In the genomic region with DNA sequence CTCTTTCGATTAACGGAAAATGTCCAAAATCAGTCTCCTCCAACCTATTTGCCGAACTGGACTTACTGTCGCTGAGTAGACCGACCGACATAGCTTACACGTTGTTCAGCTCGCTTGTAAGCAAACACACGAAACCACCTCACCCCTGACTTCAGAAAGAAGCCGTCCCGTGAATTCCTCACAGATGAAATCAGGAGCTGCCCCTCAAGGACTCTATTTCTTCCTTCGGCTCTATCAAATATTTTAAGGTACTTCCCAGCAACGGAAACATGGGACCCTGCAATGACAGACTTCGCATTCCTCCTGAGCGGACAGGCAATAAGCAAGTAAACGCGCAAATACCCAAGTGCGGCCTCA, we compare ENCODE assay signal across 8 cellular contexts. TPM values are rescaled to one million over a fixed set of nuclear protein-coding genes. Genes with fewer than 3 reads are reported as not detected.
DNase-seq lines count a peak whose midpoint lies in the region; ATAC-seq and TF ChIP-seq lines count a peak whose summit lies in the region.

No MANE protein-coding gene starts in this region.

- H3K27me3 Mint-ChIP-seq in activated T-cell treated with anti-CD3 and anti-CD28 coated beads, Interleukin-2, amount 50 U/mL, for 72 hours (ENCODE audit: low read depth), result no peaks in the 10 kb centered on the region
- H3K27me3 Mint-ChIP-seq in activated T-cell treated with anti-CD3 and anti-CD28 coated beads, Interleukin-2, amount 50 U/mL, for 4 hours (ENCODE audit: low read depth), result no peaks in the 10 kb centered on the region
- no peaks in the 10 kb centered on the region for H3K27me3 Mint-ChIP-seq in T-cell

- CTCF ChIA-PET in T-cell (lab: Charles Lee), result interaction anchor here in 1 of 2 donors (1.2 to 1.5 kb wide), 3 partner anchors 9 to 18 kb away, joined by 4 to 5 read pairs (median 5); no protein-coding TSS in a partner anchor

- no peak overlapping the region for H3K4me3 Mint-ChIP-seq in activated T-cell treated with anti-CD3 and anti-CD28 coated beads, Interleukin-2, amount 50 U/mL, for 72 hours
- H3K4me3 Mint-ChIP-seq in activated T-cell treated with anti-CD3 and anti-CD28 coated beads, Interleukin-2, amount 50 U/mL, for 4 hours, result no peak overlapping the region
- peak overlapping the region in 1 of 3 donors; percentile 95 for H3K4me3 Mint-ChIP-seq in T-cell

- no peaks in the 10 kb centered on the region for H3K9me3 Mint-ChIP-seq in activated T-cell treated with anti-CD3 and anti-CD28 coated beads, Interleukin-2, amount 50 U/mL, for 72 hours
- no peaks in the 10 kb centered on the region for H3K9me3 Mint-ChIP-seq in activated T-cell treated with anti-CD3 and anti-CD28 coated beads, Interleukin-2, amount 50 U/mL, for 4 hours
- no peaks in the 10 kb centered on the region for H3K9me3 Mint-ChIP-seq in T-cell

- peaks cover 7 to 11% of the 10 kb centered on the region in 2 donors for H3K36me3 Mint-ChIP-seq in activated T-cell treated with anti-CD3 and anti-CD28 coated beads, Interleukin-2, amount 50 U/mL, for 72 hours (ENCODE audit: insufficient read depth in 2 of 2)
- peaks cover 16% of the 10 kb centered on the region for H3K36me3 Mint-ChIP-seq in activated T-cell treated with anti-CD3 and anti-CD28 coated beads, Interleukin-2, amount 50 U/mL, for 4 hours (ENCODE audit: insufficient read depth)
- H3K36me3 Mint-ChIP-seq in T-cell, result peaks cover 8% of the 10 kb centered on the region

- TF ChIP-seq CTCF in fibroblast of villous mesenchyme (IDR thresholded peaks at IDR 0.05; ENCODE audit: insufficient read depth, low read depth, low read length), result no peak
- no peak for TF ChIP-seq CTCF in GM13976 (IDR thresholded peaks at IDR 0.05; ENCODE audit: borderline replicate concordance, control extremely low read depth, extremely low read depth, insufficient read depth, missing control alignments)

- peak overlapping the region; percentile 74 for H3K27ac Mint-ChIP-seq in activated T-cell treated with anti-CD3 and anti-CD28 coated beads, Interleukin-2, amount 50 U/mL, for 72 hours
- peak overlapping the region; percentile 72 to 84 for H3K27ac Mint-ChIP-seq in T-cell

- ATAC-seq in activated T-cell treated with anti-CD3 and anti-CD28 coated beads, Interleukin-2, amount 50 U/mL, for 72 hours (replicated peaks in 1 of 2), result no peak
- ATAC-seq in activated T-cell treated with anti-CD3 and anti-CD28 coated beads, Interleukin-2, amount 50 U/mL, for 4 hours, result no peak
- ATAC-seq in T-cell (replicated peaks in 1 of 4), result no peak

- POLR2A ChIA-PET in T-cell (lab: Charles Lee), result interaction anchor here in 1 of 2 donors (1.5 kb wide), 1 partner anchor 10 kb away, joined by 4 read pairs; no protein-coding TSS in a partner anchor

- DNase-seq in activated T-cell treated with anti-CD3 and anti-CD28 coated beads, Interleukin-2, amount 50 U/mL, for 72 hours, result no peak
- no peak for DNase-seq in activated T-cell treated with anti-CD3 and anti-CD28 coated beads, Interleukin-2, amount 50 U/mL, for 4 hours
- no peak for DNase-seq in T-cell
- DNase-seq in fibroblast of villous mesenchyme (ENCODE audit: low read depth), result peak; percentile 67
- peak; percentile 65 for DNase-seq in renal cortical epithelial cell (ENCODE audit: low read depth)
- DNase-seq in GM13976 (ENCODE audit: low spot score), result no peak
- DNase-seq in NCI-H69 (lab: John Stamatoyannopoulos, UW), result no peak
- no peak for DNase-seq in stimulated activated CD4-positive, alpha-beta T cell treated with anti-CD3 and anti-CD28 coated beads, Interleukin-4, amount 100 ng/mL, for 4 hours

- in situ Hi-C loops in GM13976 (cut with MboI; ENCODE audit: low sequenced_read_pairs, unreplicated experiment), result no loop called here

- peak overlapping the region; percentile 88 for H3K4me3 ChIP-seq in fibroblast of villous mesenchyme (ENCODE audit: low read depth, low read length)

- H3K4me1 Mint-ChIP-seq in activated T-cell treated with anti-CD3 and anti-CD28 coated beads, Interleukin-2, amount 50 U/mL, for 72 hours (ENCODE audit: low read depth), result peaks cover 28% of the 10 kb centered on the region
- peaks cover 44% of the 10 kb centered on the region for H3K4me1 Mint-ChIP-seq in activated T-cell treated with anti-CD3 and anti-CD28 coated beads, Interleukin-2, amount 50 U/mL, for 4 hours (ENCODE audit: low read depth)
- H3K4me1 Mint-ChIP-seq in T-cell, result peaks cover 34 to 47% (median 45%) of the 10 kb centered on the region in 3 donors

RNA-seq across cellular contexts. Expression of gene GID8, which starts 1.0 kb away (rescaled TPM):
- total RNA-seq in activated T-cell treated with anti-CD3 and anti-CD28 coated beads, Interleukin-2, amount 50 U/mL, for 72 hours, result 10 to 100 TPM; 36.0 to 47.2 TPM
- 10 to 100 TPM; 42.7 to 52.9 (median 47.4) TPM for total RNA-seq in activated T-cell treated with anti-CD3 and anti-CD28 coated beads, Interleukin-2, amount 50 U/mL, for 4 hours
- 10 to 100 TPM; 33.1 to 43.4 (median 41.2) TPM for total RNA-seq in T-cell
- 31.2 and 34.5 TPM in 2 replicates for total RNA-seq in fibroblast of villous mesenchyme
- 37.0 and 47.5 TPM in 2 replicates for total RNA-seq in renal cortical epithelial cell

RNA-seq across cellular contexts. Expression of gene DIDO1, which starts 10.7 kb away (rescaled TPM):
- total RNA-seq in activated T-cell treated with anti-CD3 and anti-CD28 coated beads, Interleukin-2, amount 50 U/mL, for 72 hours, result 10 to 100 TPM; 50.0 TPM
- 10 to 100 TPM; 44.9 to 49.9 (median 47.4) TPM for total RNA-seq in activated T-cell treated with anti-CD3 and anti-CD28 coated beads, Interleukin-2, amount 50 U/mL, for 4 hours
- total RNA-seq in T-cell, result 100 to 1,000 TPM in 3 of 5 donors, 10 to 100 TPM in 2; 70.5 to 116 (median 113) TPM
- 41.2 and 47.5 TPM in 2 replicates for total RNA-seq in fibroblast of villous mesenchyme
- 25.7 and 58.1 TPM in 2 replicates for total RNA-seq in renal cortical epithelial cell

RNA-seq across cellular contexts. Expression of gene SLC17A9, which starts 15.5 kb away (rescaled TPM):
- total RNA-seq in activated T-cell treated with anti-CD3 and anti-CD28 coated beads, Interleukin-2, amount 50 U/mL, for 72 hours, result 10 to 100 TPM; 10.2 to 11.8 TPM
- total RNA-seq in activated T-cell treated with anti-CD3 and anti-CD28 coated beads, Interleukin-2, amount 50 U/mL, for 4 hours, result 10 to 100 TPM in 2 of 3 donors, 1 to 10 TPM in 1; 6.8 to 16.1 (median 13.3) TPM
- total RNA-seq in T-cell (1 to 10 TPM; 5.3 to 8.8 (median 8.3) TPM), fibroblast of villous mesenchyme (23.7 and 24.8 TPM in 2 replicates), renal cortical epithelial cell (0.65 and 3.3 TPM in 2 replicates)

Comparison
In these comparisons a context has a peak if more than half of its experiments do, and no peak if none do; other contexts are left out.
1. DNase-seq: peak in fibroblast of villous mesenchyme (single experiment) and renal cortical epithelial cell (single experiment); none in activated T-cell treated with anti-CD3 and anti-CD28 coated beads, Interleukin-2, amount 50 U/mL, for 72 hours (0 of 2), activated T-cell treated with anti-CD3 and anti-CD28 coated beads, Interleukin-2, amount 50 U/mL, for 4 hours (single experiment), T-cell (0 of 34), GM13976 (single experiment), NCI-H69 (single experiment) and stimulated activated CD4-positive, alpha-beta T cell treated with anti-CD3 and anti-CD28 coated beads, Interleukin-4, amount 100 ng/mL, for 4 hours (0 of 2).